Comparison of ENCODE assay signal across 1 cellular context in genomic region chr5:68343421-68343826, GRCh38.
TF ChIP-seq lines count a peak whose summit lies in the region.

No MANE protein-coding gene starts in this region.

TF ChIP-seq in GM23338, 12 proteins besides CTCF, POLR2A, EP300 and RAD21 (continued from another document):
- TF ChIP-seq, protein P1, sequence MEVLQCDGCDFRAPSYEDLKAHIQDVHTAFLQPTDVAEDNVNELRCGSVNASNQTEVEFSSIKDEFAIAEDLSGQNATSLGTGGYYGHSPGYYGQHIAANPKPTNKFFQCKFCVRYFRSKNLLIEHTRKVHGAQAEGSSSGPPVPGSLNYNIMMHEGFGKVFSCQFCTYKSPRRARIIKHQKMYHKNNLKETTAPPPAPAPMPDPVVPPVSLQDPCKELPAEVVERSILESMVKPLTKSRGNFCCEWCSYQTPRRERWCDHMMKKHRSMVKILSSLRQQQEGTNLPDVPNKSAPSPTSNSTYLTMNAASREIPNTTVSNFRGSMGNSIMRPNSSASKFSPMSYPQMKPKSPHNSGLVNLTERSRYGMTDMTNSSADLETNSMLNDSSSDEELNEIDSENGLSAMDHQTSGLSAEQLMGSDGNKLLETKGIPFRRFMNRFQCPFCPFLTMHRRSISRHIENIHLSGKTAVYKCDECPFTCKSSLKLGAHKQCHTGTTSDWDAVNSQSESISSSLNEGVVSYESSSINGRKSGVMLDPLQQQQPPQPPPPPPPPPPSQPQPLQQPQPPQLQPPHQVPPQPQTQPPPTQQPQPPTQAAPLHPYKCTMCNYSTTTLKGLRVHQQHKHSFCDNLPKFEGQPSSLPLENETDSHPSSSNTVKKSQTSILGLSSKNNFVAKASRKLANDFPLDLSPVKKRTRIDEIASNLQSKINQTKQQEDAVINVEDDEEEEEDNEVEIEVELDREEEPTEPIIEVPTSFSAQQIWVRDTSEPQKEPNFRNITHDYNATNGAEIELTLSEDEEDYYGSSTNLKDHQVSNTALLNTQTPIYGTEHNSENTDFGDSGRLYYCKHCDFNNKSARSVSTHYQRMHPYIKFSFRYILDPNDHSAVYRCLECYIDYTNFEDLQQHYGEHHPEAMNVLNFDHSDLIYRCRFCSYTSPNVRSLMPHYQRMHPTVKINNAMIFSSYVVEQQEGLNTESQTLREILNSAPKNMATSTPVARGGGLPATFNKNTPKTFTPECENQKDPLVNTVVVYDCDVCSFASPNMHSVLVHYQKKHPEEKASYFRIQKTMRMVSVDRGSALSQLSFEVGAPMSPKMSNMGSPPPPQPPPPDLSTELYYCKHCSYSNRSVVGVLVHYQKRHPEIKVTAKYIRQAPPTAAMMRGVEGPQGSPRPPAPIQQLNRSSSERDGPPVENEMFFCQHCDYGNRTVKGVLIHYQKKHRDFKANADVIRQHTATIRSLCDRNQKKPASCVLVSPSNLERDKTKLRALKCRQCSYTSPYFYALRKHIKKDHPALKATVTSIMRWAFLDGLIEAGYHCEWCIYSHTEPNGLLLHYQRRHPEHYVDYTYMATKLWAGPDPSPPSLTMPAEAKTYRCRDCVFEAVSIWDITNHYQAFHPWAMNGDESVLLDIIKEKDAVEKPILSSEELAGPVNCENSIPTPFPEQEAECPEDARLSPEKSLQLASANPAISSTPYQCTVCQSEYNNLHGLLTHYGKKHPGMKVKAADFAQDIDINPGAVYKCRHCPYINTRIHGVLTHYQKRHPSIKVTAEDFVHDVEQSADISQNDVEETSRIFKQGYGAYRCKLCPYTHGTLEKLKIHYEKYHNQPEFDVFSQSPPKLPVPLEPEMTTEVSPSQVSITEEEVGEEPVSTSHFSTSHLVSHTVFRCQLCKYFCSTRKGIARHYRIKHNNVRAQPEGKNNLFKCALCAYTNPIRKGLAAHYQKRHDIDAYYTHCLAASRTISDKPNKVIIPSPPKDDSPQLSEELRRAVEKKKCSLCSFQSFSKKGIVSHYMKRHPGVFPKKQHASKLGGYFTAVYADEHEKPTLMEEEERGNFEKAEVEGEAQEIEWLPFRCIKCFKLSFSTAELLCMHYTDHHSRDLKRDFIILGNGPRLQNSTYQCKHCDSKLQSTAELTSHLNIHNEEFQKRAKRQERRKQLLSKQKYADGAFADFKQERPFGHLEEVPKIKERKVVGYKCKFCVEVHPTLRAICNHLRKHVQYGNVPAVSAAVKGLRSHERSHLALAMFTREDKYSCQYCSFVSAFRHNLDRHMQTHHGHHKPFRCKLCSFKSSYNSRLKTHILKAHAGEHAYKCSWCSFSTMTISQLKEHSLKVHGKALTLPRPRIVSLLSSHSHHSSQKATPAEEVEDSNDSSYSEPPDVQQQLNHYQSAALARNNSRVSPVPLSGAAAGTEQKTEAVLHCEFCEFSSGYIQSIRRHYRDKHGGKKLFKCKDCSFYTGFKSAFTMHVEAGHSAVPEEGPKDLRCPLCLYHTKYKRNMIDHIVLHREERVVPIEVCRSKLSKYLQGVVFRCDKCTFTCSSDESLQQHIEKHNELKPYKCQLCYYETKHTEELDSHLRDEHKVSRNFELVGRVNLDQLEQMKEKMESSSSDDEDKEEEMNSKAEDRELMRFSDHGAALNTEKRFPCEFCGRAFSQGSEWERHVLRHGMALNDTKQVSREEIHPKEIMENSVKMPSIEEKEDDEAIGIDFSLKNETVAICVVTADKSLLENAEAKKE (CRISPR knock-in tag; IDR thresholded peaks at IDR 0.05) = no peak
- no peak for TF ChIP-seq ZNF331 (CRISPR knock-in tag; IDR thresholded peaks at IDR 0.05; ENCODE audit: low read depth)
- no peak for TF ChIP-seq JUNB (IDR thresholded peaks at IDR 0.05; ENCODE audit: unreplicated experiment)
- TF ChIP-seq, protein P2, sequence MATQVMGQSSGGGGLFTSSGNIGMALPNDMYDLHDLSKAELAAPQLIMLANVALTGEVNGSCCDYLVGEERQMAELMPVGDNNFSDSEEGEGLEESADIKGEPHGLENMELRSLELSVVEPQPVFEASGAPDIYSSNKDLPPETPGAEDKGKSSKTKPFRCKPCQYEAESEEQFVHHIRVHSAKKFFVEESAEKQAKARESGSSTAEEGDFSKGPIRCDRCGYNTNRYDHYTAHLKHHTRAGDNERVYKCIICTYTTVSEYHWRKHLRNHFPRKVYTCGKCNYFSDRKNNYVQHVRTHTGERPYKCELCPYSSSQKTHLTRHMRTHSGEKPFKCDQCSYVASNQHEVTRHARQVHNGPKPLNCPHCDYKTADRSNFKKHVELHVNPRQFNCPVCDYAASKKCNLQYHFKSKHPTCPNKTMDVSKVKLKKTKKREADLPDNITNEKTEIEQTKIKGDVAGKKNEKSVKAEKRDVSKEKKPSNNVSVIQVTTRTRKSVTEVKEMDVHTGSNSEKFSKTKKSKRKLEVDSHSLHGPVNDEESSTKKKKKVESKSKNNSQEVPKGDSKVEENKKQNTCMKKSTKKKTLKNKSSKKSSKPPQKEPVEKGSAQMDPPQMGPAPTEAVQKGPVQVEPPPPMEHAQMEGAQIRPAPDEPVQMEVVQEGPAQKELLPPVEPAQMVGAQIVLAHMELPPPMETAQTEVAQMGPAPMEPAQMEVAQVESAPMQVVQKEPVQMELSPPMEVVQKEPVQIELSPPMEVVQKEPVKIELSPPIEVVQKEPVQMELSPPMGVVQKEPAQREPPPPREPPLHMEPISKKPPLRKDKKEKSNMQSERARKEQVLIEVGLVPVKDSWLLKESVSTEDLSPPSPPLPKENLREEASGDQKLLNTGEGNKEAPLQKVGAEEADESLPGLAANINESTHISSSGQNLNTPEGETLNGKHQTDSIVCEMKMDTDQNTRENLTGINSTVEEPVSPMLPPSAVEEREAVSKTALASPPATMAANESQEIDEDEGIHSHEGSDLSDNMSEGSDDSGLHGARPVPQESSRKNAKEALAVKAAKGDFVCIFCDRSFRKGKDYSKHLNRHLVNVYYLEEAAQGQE (IDR thresholded peaks at IDR 0.05; ENCODE audit: unreplicated experiment) = no peak
